ENCODE assay signal across 4 cellular contexts in the genomic region with DNA sequence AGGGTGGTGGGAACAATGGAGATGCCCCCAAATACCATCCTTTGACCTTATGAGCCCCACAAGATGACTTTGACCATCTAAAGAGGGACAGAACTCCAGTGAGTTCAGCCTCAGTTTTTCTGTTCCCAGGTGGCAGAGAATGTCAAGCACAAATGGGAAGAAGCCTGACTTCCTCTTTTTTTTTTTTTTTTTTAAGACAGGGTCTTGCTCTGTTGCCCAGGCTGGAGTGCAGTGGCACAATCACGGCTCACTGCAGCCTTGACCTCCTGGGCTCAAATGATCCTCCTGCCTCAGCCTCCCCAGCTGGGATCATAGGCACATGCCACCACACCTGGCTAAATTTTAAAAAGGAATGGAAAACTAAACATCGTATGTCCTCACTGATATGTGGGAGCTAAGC. TPM values are rescaled to one million over a fixed set of nuclear protein-coding genes. Genes with fewer than 3 reads are reported as not detected.
"Had no signal": no experiment of that assay in that cellular context is flagged by ENCODE, and none has a peak within 500 bp of the region (broad histone marks: within the 10 kb centered on the region; RNA-seq: fewer than 3 reads in every experiment).

No MANE protein-coding gene starts in this region.

RNA-seq across cellular contexts. Expression of a gene that starts 28.5 kb away (rescaled TPM):
- total RNA-seq: HT1080, PC-3, SK-MEL-5 had no signal
- polyA plus RNA-seq: SK-N-SH had no signal
